Comparison of ENCODE assay signal across 8 cellular contexts in genomic region chr19:36604656-36605100, GRCh38. TPM values are rescaled to one million over a fixed set of nuclear protein-coding genes. Genes with fewer than 3 reads are reported as not detected.
DNase-seq lines count a peak whose midpoint lies in the region; ATAC-seq lines count a peak whose summit lies in the region.

No MANE protein-coding gene starts in this region.

- H3K4me3 Mint-ChIP-seq in CD4-positive, CD25-positive, alpha-beta regulatory T cell = peak overlapping the region; percentile 93 to 99 (median 96)

- H3K27me3 Mint-ChIP-seq in CD4-positive, CD25-positive, alpha-beta regulatory T cell = no peaks in the 10 kb centered on the region

- H3K27ac ChIP-seq in CD4-positive, CD25-positive, alpha-beta regulatory T cell (ENCODE audit: insufficient read depth, low read length, poor library complexity, severe bottlenecking) = peak overlapping the region; percentile 96

- H3K4me1 ChIP-seq in CD4-positive, CD25-positive, alpha-beta regulatory T cell (ENCODE audit: control insufficient read depth, insufficient read depth, low read length, poor library complexity, severe bottlenecking) = peaks cover 19% of the 10 kb centered on the region

- no peaks in the 10 kb centered on the region for H3K27me3 ChIP-seq in CD4-positive, CD25-positive, alpha-beta regulatory T cell (ENCODE audit: control insufficient read depth, insufficient read depth, low read length)

- ATAC-seq in CD4-positive, CD25-positive, alpha-beta regulatory T cell (ENCODE audit: low read depth in 2 of 2) = peak; percentile 91 to 92
- ATAC-seq in GM21390 (IDR thresholded peaks at IDR 0.05; ENCODE audit: unreplicated experiment) = peak; percentile 75
- ATAC-seq in left colon = peak; percentile 58

- intact Hi-C loops in left colon (cut with DNase I, micrococcal nuclease) = no loop called here

- H3K9me3 Mint-ChIP-seq in CD4-positive, CD25-positive, alpha-beta regulatory T cell = peaks cover 0 to 14% (median 5%) of the 10 kb centered on the region in 7 donors

- H3K4me1 Mint-ChIP-seq in CD4-positive, CD25-positive, alpha-beta regulatory T cell = peaks cover 20 to 45% (median 23%) of the 10 kb centered on the region in 4 donors

- H3K4me3 ChIP-seq in CD4-positive, CD25-positive, alpha-beta regulatory T cell (ENCODE audit: low read depth, low read length) = peak overlapping the region; percentile 83

- peaks cover 0 to 5% of the 10 kb centered on the region in 2 experiments for H3K9me3 ChIP-seq in CD4-positive, CD25-positive, alpha-beta regulatory T cell (ENCODE audit: control insufficient read depth in 2 of 2, low read length in 2 of 2)

- H3K27ac Mint-ChIP-seq in CD4-positive, CD25-positive, alpha-beta regulatory T cell = peak overlapping the region; percentile 88 to 97 (median 91)

- peak; percentile 73 to 87 (median 81) for DNase-seq in CD4-positive, CD25-positive, alpha-beta regulatory T cell
- DNase-seq in KG1 (lab: John Stamatoyannopoulos, UW) (peak; percentile 45), left colon (peak; percentile 32 to 57), SHP77 (lab: John Stamatoyannopoulos, UW) (no peak)
- DNase-seq in activated CD4-positive, CD25-positive, alpha-beta regulatory T cell (lab: John Stamatoyannopoulos, UW) = peak; percentile 71 to 79 (median 78)
- DNase-seq in central memory CD4-positive, alpha-beta T cell = peak; percentile 81
- DNase-seq in stimulated activated CD4-positive, alpha-beta T cell treated with anti-CD3 and anti-CD28 coated beads, Interleukin-2, amount 100 ng/mL, for 24 hours = peak; percentile 90 to 92

- H3K36me3 Mint-ChIP-seq in CD4-positive, CD25-positive, alpha-beta regulatory T cell = peaks cover 25% of the 10 kb centered on the region

- H3K36me3 ChIP-seq in CD4-positive, CD25-positive, alpha-beta regulatory T cell (ENCODE audit: control insufficient read depth, insufficient read depth, low read length) = peaks cover 9% of the 10 kb centered on the region

RNA-seq across cellular contexts. Expression of gene ZNF382, which starts 0.4 kb away (rescaled TPM):
- 7.4 TPM for total RNA-seq in CD4-positive, CD25-positive, alpha-beta regulatory T cell
- 1 to 10 TPM; 6.7 to 9.0 (median 9.0) TPM for polyA plus RNA-seq in CD4-positive, CD25-positive, alpha-beta regulatory T cell
- 1 to 10 TPM in 1 of 2 donors, under 1 TPM in 1; 0.49 to 1.5 TPM for total RNA-seq in left colon

RNA-seq across cellular contexts. Expression of gene ZNF529, which starts 31.6 kb away (rescaled TPM):
- total RNA-seq in CD4-positive, CD25-positive, alpha-beta regulatory T cell = 31.4 TPM
- 1 to 10 TPM; 4.0 to 8.3 (median 5.9) TPM for polyA plus RNA-seq in CD4-positive, CD25-positive, alpha-beta regulatory T cell
- total RNA-seq in left colon = 1 to 10 TPM; 4.8 to 4.9 TPM

Comparison
In these comparisons a context has a peak if more than half of its experiments do, and no peak if none do; other contexts are left out.
1. DNase-seq: peak in CD4-positive, CD25-positive, alpha-beta regulatory T cell (3 of 3), KG1 (single experiment), activated CD4-positive, CD25-positive, alpha-beta regulatory T cell (4 of 4), central memory CD4-positive, alpha-beta T cell (single experiment), left colon (2 of 2) and stimulated activated CD4-positive, alpha-beta T cell treated with anti-CD3 and anti-CD28 coated beads, Interleukin-2, amount 100 ng/mL, for 24 hours (2 of 2); none in SHP77 (0 of 2).
2. Peak in every context shown above with its lines, with median percentiles within 50 percentile points of each other: ATAC-seq.